22 cellular contexts compared by ENCODE assay signal in genomic region chr15:94359716-94360115, GRCh38.
"Had no signal": no experiment of that assay in that cellular context is flagged by ENCODE, and none has a peak within 500 bp of the region (broad histone marks: within the 10 kb centered on the region; RNA-seq: fewer than 3 reads in every experiment).

No MANE protein-coding gene starts in this region.

- H3K27me3 ChIP-seq: ovary, sigmoid colon, tibial nerve, vagina had no signal

- H3K4me3 Mint-ChIP-seq: memory B cell; nephron progenitor cell; stimulated activated memory B cell treated with anti-CD40 and anti-IgM and Interleukin-4, amounts not matched to agents 10 μg/mL and 1 μg/mL and 100 μg/mL, for 72 hours; stimulated activated naive CD8-positive, alpha-beta T cell treated with anti-CD3 and anti-CD28 coated beads, Interleukin-15, Interleukin-2, amounts not matched to agents 100 ng/mL and 50 ng/mL, for 24 hours had no signal

- ATAC-seq: gastrocnemius medialis; left ventricle myocardium superior; psoas muscle; right cardiac atrium; stimulated activated memory B cell treated with anti-CD40 and anti-IgM and Interleukin-4, amounts not matched to agents 10 μg/mL and 1 μg/mL and 100 μg/mL, for 72 hours had no signal

- H3K27ac Mint-ChIP-seq: memory B cell; stimulated activated memory B cell treated with anti-CD40 and anti-IgM and Interleukin-4, amounts not matched to agents 10 μg/mL and 1 μg/mL and 100 μg/mL, for 72 hours; stimulated activated naive CD8-positive, alpha-beta T cell treated with anti-CD3 and anti-CD28 coated beads, Interleukin-15, Interleukin-2, amounts not matched to agents 100 ng/mL and 50 ng/mL, for 24 hours had no signal

- H3K36me3 ChIP-seq: gastrocnemius medialis, ovary, sigmoid colon, thoracic aorta, tibial nerve, vagina had no signal

- H3K4me1 Mint-ChIP-seq: stimulated activated memory B cell treated with anti-CD40 and anti-IgM and Interleukin-4, amounts not matched to agents 10 μg/mL and 1 μg/mL and 100 μg/mL, for 72 hours had no signal

- H3K27ac ChIP-seq: dorsolateral prefrontal cortex, gastrocnemius medialis, ovary, psoas muscle, sigmoid colon, thoracic aorta, tibial nerve, vagina had no signal

- H3K4me1 ChIP-seq: gastrocnemius medialis, psoas muscle, sigmoid colon, tibial nerve, vagina had no signal

- DNase-seq: dorsolateral prefrontal cortex; effector CD4-positive, alpha-beta T cell; foreskin fibroblast; gastrocnemius medialis; head of caudate nucleus; kidney; left ventricle myocardium superior; nephron progenitor cell; occipital lobe; ovary; posterior cingulate gyrus; psoas muscle; right cardiac atrium; sigmoid colon; stimulated activated CD4-positive, alpha-beta T cell treated with anti-CD3 and anti-CD28 coated beads, Interleukin-4, amount 100 ng/mL, for 4 hours had no signal

- H3K9me3 Mint-ChIP-seq: memory B cell; stimulated activated memory B cell treated with anti-CD40 and anti-IgM and Interleukin-4, amounts not matched to agents 10 μg/mL and 1 μg/mL and 100 μg/mL, for 72 hours; stimulated activated naive CD8-positive, alpha-beta T cell treated with anti-CD3 and anti-CD28 coated beads, Interleukin-15, Interleukin-2, amounts not matched to agents 100 ng/mL and 50 ng/mL, for 24 hours had no signal

- H3K4me3 ChIP-seq: dorsolateral prefrontal cortex, gastrocnemius medialis, lung, ovary, psoas muscle, sigmoid colon, thoracic aorta, tibial nerve, vagina had no signal

- H3K9me3 ChIP-seq: gastrocnemius medialis, ovary, psoas muscle, sigmoid colon, thoracic aorta, tibial nerve, vagina had no signal

- H3K27me3 Mint-ChIP-seq: memory B cell; stimulated activated memory B cell treated with anti-CD40 and anti-IgM and Interleukin-4, amounts not matched to agents 10 μg/mL and 1 μg/mL and 100 μg/mL, for 72 hours; stimulated activated naive CD8-positive, alpha-beta T cell treated with anti-CD3 and anti-CD28 coated beads, Interleukin-15, Interleukin-2, amounts not matched to agents 100 ng/mL and 50 ng/mL, for 24 hours had no signal
